In the genomic region with DNA sequence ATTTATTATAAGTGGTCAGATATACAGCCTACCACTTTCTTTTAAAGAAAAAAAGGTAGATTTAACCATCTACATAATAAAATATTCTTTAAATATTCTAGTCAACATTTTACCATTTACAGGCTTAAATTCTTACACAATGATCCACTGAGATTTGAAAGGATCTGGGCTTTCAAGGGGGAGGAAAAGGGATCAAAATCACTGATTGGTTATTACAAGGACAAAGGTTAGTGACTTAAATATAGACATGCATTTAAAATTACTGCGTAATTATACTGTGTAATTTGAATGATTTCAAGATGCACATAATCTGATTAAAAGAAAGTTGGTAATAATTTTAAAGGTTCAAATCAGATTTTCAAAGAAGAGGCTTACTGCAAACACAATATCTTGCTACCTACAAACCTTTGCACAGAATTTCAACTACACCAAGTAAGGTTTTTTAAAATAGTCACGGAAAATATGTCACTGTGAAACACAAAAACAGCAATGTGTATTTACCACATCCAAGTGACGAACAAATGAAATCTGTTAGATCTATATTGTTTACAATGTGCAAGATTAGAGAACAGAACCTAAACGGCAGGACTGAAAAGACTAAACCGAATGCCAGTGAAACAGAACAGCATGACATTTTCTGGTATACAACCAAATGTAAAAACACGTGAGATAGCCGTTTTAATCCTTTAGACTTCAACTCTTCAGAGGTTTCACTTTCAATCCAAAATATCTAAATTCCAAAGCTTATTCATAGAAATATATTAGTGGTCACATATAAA, we compare ENCODE assay signal across 8 cellular contexts. TPM values are rescaled to one million over a fixed set of nuclear protein-coding genes. Genes with fewer than 3 reads are reported as not detected.
DNase-seq lines count a peak whose midpoint lies in the region; ATAC-seq and TF ChIP-seq lines count a peak whose summit lies in the region.

No MANE protein-coding gene starts in this region.

- peak overlapping the region; percentile 71 for H3K27ac ChIP-seq in colonic mucosa
- peak overlapping the region; percentile 85 for H3K27ac ChIP-seq in skeletal muscle tissue (ENCODE audit: low read depth, low read length)

- peak overlapping the region; percentile 30 for H3K4me3 ChIP-seq in colonic mucosa
- peak overlapping the region; percentile 71 to 94 (median 74) for H3K4me3 ChIP-seq in skeletal muscle tissue (ENCODE audit: low read length in 3 of 3)

- ATAC-seq in GM18873 (IDR thresholded peaks at IDR 0.05; ENCODE audit: low FRiP score, unreplicated experiment) (peak; percentile 15), HG03469 (IDR thresholded peaks at IDR 0.05; ENCODE audit: unreplicated experiment) (peak; percentile 11), HG02623 (IDR thresholded peaks at IDR 0.05; ENCODE audit: unreplicated experiment) (no peak)

- H3K36me3 ChIP-seq in colonic mucosa (no peaks in the 10 kb centered on the region), skeletal muscle tissue (ENCODE audit: control insufficient read depth in 3 of 3, insufficient read depth in 3 of 3, low read length in 3 of 3) (no peaks in the 10 kb centered on the region)

- H3K27me3 ChIP-seq in colonic mucosa (no peaks in the 10 kb centered on the region), skeletal muscle tissue (ENCODE audit: control insufficient read depth in 3 of 3, insufficient read depth in 3 of 3, low read length in 3 of 3) (no peaks in the 10 kb centered on the region)

- POLR2A ChIA-PET in GM10248 (lab: Yijun Ruan, JAX) = interaction anchor here (0.6 kb wide), 1 partner anchor 41 kb away, joined by 3 read pairs; a partner anchor contains a TSS

- intact Hi-C loops in colonic mucosa (cut with DNase I) = loop anchor here (5.0 kb wide), 1 partner anchor 107 kb away; no protein-coding TSS in a partner anchor

- H3K9me3 ChIP-seq in colonic mucosa (no peaks in the 10 kb centered on the region), skeletal muscle tissue (ENCODE audit: control insufficient read depth in 3 of 3, low read length in 3 of 3) (no peaks in the 10 kb centered on the region)

- H3K9ac ChIP-seq in colonic mucosa (ENCODE audit: low read depth in 2 of 2, low read length in 2 of 2) = peak overlapping the region in 1 of 2 donors; percentile 75
- peak overlapping the region; percentile 76 to 95 (median 82) for H3K9ac ChIP-seq in skeletal muscle tissue (ENCODE audit: low read depth in 1 of 3, low read length in 3 of 3)

- H3K4me1 ChIP-seq in colonic mucosa (peaks cover 23% of the 10 kb centered on the region), skeletal muscle tissue (ENCODE audit: control insufficient read depth in 3 of 3, insufficient read depth in 3 of 3, low read length in 3 of 3) (peaks cover 6 to 47% (median 7%) of the 10 kb centered on the region in 3 donors)

- TF ChIP-seq CTCF in colonic mucosa (IDR thresholded peaks at IDR 0.05) (no peak), GM10248 (IDR thresholded peaks at IDR 0.05; ENCODE audit: control extremely low read depth, extremely low read depth, low read depth, missing control alignments) (no peak)

- CTCF ChIA-PET in GM10248 (lab: Yijun Ruan, JAX) = interaction anchor here (0.6 to 5.0 kb wide), 8 partner anchors 10 to 168 kb away, joined by 3 to 26 read pairs (median 3); no protein-coding TSS in a partner anchor

- DNase-seq in colonic mucosa = no peak
- no peak for DNase-seq in NCI-H2171 (lab: John Stamatoyannopoulos, UW)
- DNase-seq in H4 (ENCODE audit: low spot score) = no peak
- no peak for DNase-seq in GM10248 (ENCODE audit: extremely low spot score)

RNA-seq across cellular contexts. Expression of a gene that starts 40.8 kb away (rescaled TPM):
- total RNA-seq in colonic mucosa (100 to 1,000 TPM; 199 to 280 TPM), skeletal muscle tissue (414 TPM)
- total RNA-seq in H4 (2014; rRNA removed; shearing (Covaris generic)) = 120 and 187 TPM in 2 replicates
